8 cellular contexts compared by ENCODE assay signal in the genomic region with DNA sequence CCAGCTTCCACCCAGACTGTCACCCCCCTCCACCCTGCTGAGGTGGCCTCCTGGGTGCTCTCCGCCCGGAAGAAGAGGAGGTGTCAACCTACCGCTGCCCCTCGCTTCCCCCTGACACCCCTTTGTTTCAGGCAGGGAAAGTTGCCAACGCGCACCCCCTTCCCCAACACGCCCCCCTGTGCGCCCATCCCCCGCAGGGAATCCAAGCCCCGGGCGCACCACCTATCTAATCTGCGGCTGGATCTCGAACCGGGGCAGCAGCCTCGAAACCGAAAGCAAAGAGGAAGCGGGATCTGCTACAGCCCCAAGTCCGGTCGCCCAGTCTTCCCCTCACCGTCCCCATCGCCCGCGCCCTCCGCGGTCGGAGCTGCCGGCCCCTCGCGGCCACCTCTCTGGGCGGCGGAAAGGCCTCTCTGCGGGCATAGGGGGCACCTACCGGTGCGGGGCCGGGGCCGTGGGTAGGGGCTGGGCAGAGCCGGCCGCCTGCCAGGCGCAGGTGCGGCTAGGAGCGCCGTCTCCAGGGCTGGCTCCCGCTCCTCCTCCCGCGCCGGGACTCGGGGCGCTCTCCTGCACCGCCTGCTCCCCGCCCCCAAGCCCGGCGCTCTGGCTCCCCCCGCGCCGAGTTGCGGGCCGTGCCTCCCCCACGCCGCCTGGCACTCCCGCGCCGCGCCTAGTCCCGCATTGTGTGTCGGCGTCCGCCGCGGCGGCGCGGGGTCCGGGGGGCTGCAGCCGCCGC. TPM values are rescaled to one million over a fixed set of nuclear protein-coding genes. Genes with fewer than 3 reads are reported as not detected.
DNase-seq lines count a peak whose midpoint lies in the region; ATAC-seq and TF ChIP-seq lines count a peak whose summit lies in the region.

No MANE protein-coding gene starts in this region.

- H3K9me3 ChIP-seq in suprapubic skin, result no peaks in the 10 kb centered on the region

- H3K4me1 ChIP-seq in suprapubic skin, result peaks cover 24% of the 10 kb centered on the region

- DNase-seq in CD14-positive monocyte (ENCODE audit: low spot score) (no peak), GM20000 (ENCODE audit: low spot score) (peak; percentile 79), NB4 (ENCODE audit: low read depth) (peak; percentile 53), epithelial cell of esophagus (ENCODE audit: low read depth) (peak; percentile 28), mucosa of gallbladder (ENCODE audit: low spot score) (peak; percentile 23), suprapubic skin (ENCODE audit: low spot score in 2 of 2) (no peak)
- DNase-seq in activated CD8-positive, alpha-beta memory T cell treated with anti-CD3 and anti-CD28 coated beads, Interleukin-2, amount 50 U/mL, for 48 hours, result peak; percentile 66

- TF ChIP-seq POLR2A in NB4 (IDR thresholded peaks at IDR 0.05; ENCODE audit: extremely low read depth, insufficient read length), result no peak
- no peak for TF ChIP-seq POLR2A in suprapubic skin (IDR thresholded peaks at IDR 0.05)

- peak overlapping the region; percentile 69 for H3K27ac ChIP-seq in suprapubic skin

- peaks cover 10 to 45% (median 24%) of the 10 kb centered on the region in 3 donors for H3K27me3 Mint-ChIP-seq in CD14-positive monocyte (ENCODE audit: low read depth in 3 of 3)

- intact Hi-C loops in CD14-positive monocyte (cut with micrococcal nuclease), result no loop called here

- peak overlapping the region in 5 of 7 donors; percentile 40 to 82 (median 74) for H3K27ac Mint-ChIP-seq in CD14-positive monocyte

- WGBS in suprapubic skin, result 0% methylated on average over 28 of the region's 75 CpGs

- no peaks in the 10 kb centered on the region for H3K9me3 Mint-ChIP-seq in CD14-positive monocyte

- TF ChIP-seq CTCF in CD14-positive monocyte (IDR thresholded peaks at IDR 0.05), result no peak
- no peak for TF ChIP-seq CTCF in GM20000 (IDR thresholded peaks at IDR 0.05; ENCODE audit: extremely low read depth, missing control alignments)
- no peak for TF ChIP-seq CTCF in NB4 (IDR thresholded peaks at IDR 0.05; ENCODE audit: low read depth, low read length)
- no peak for TF ChIP-seq CTCF in epithelial cell of esophagus (IDR thresholded peaks at IDR 0.05; ENCODE audit: insufficient read depth, low read depth, low read length, missing control alignments)
- no peak for TF ChIP-seq CTCF in suprapubic skin (IDR thresholded peaks at IDR 0.05)

- peak overlapping the region; percentile 92 to 94 for H3K4me3 Mint-ChIP-seq in CD14-positive monocyte

- H3K4me3 ChIP-seq in NB4 (ENCODE audit: low read depth, low read length) (no peak overlapping the region), epithelial cell of esophagus (ENCODE audit: low read length) (peak overlapping the region; percentile 57), suprapubic skin (peak overlapping the region; percentile 94)

- peaks cover 51% of the 10 kb centered on the region for H3K4me1 Mint-ChIP-seq in CD14-positive monocyte

- no peak for ATAC-seq in GM18870 (IDR thresholded peaks at IDR 0.05; ENCODE audit: unreplicated experiment)

- H3K27me3 ChIP-seq in suprapubic skin, result peaks cover 8% of the 10 kb centered on the region

- H3K36me3 Mint-ChIP-seq in CD14-positive monocyte, result no peaks in the 10 kb centered on the region

- TF ChIP-seq EP300 in suprapubic skin (IDR thresholded peaks at IDR 0.05), result no peak

- no peaks in the 10 kb centered on the region for H3K36me3 ChIP-seq in suprapubic skin

RNA-seq across cellular contexts. Expression of a gene that starts 18.3 kb away (rescaled TPM):
- polyA plus RNA-seq in CD14-positive monocyte, result not detected
- total RNA-seq in mucosa of gallbladder, result 35.6 TPM
- total RNA-seq in suprapubic skin, result 10 to 100 TPM; 15.3 to 75.6 (median 23.7) TPM

RNA-seq across cellular contexts. Expression of a gene that starts 26.3 kb away (rescaled TPM):
- polyA plus RNA-seq in CD14-positive monocyte, result 10 to 100 TPM; 17.3 to 18.7 TPM
- total RNA-seq in mucosa of gallbladder (33.2 TPM), suprapubic skin (1 to 10 TPM; 1.5 to 3.3 (median 1.8) TPM)

Comparison
In these comparisons a context has a peak if more than half of its experiments do, and no peak if none do; other contexts are left out.
1. DNase-seq: peak in GM20000 (single experiment), NB4 (single experiment), activated CD8-positive, alpha-beta memory T cell treated with anti-CD3 and anti-CD28 coated beads, Interleukin-2, amount 50 U/mL, for 48 hours (single experiment), epithelial cell of esophagus (single experiment) and mucosa of gallbladder (single experiment); none in CD14-positive monocyte (single experiment) and suprapubic skin (0 of 2).